ENCODE assay signal across 11 cellular contexts in the genomic region with DNA sequence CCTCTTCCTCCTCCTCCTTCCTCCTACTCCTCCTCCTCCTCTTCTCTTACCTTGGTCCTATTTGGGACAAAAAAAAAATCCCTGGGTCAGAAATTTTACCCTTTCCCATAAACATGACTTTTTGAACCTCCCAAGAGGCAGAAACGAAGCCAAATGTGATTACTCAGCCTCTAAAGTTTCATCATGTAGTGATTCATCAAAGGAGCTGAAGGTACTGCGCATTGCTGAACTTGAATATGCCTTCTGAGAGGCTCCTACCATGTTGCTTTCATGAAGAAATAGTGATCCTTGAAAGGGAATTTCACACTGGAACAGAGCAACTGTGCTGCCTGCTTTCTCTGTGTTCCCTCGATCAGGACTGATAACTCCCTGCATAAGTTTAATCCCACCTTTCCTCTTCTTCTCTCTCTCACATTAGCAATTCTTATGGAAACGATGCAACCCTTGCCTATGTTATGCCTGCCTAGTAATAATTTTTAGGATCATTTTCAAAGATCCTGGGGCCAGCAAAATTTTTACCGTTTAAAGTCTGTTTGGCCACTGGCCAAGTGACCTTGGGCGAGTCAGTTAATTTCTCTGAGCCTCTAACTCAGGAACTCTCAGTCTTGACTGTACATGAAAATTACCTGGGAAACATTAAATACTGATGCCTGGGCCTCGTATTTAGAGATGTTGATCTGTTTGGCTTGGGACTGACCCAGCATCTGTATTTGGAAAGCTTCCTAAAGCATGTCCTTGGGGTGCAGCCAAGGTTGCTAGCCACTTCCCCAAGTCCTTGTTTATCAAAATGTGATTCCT.
DNase-seq lines count a peak whose midpoint lies in the region; ATAC-seq lines count a peak whose summit lies in the region.
"Had no signal": no experiment of that assay in that cellular context is flagged by ENCODE, and none has a peak within 500 bp of the region (broad histone marks: within the 10 kb centered on the region; RNA-seq: fewer than 3 reads in every experiment).

No MANE protein-coding gene starts in this region.

- H3K36me3 Mint-ChIP-seq in activated CD4-positive, alpha-beta T cell treated with anti-CD3 and anti-CD28 coated beads, Interleukin-2, amount 10 ng/mL, durations not matched to agents 7 days and 5 days (ENCODE audit: low read depth) = peaks cover 18% of the 10 kb centered on the region
- peaks cover 9 to 12% of the 10 kb centered on the region in 2 donors for H3K36me3 Mint-ChIP-seq in activated naive CD4-positive, alpha-beta T cell treated with anti-CD3 and anti-CD28 coated beads, Interleukin-2, amount 50 U/mL, for 72 hours

- no peaks in the 10 kb centered on the region for H3K9me3 ChIP-seq in subcutaneous abdominal adipose tissue (ENCODE audit: control insufficient read depth in 5 of 5, low read length in 5 of 5)

- H3K4me1 ChIP-seq in subcutaneous abdominal adipose tissue (ENCODE audit: control insufficient read depth in 5 of 5, insufficient read depth in 5 of 5, low read length in 5 of 5) = peaks cover 6 to 21% (median 14%) of the 10 kb centered on the region in 5 donors

- POLR2A ChIA-PET in activated CD4-positive, alpha-beta T cell treated with anti-CD3 and anti-CD28 coated beads, Interleukin-2, amount 10 ng/mL, durations not matched to agents 7 days and 5 days (lab: Charles Lee) = no interaction called here

- peak overlapping the region; percentile 21 for H3K27ac ChIP-seq in subcutaneous abdominal adipose tissue (ENCODE audit: low read depth, low read length)

- peaks cover 59% of the 10 kb centered on the region for H3K4me1 Mint-ChIP-seq in activated CD4-positive, alpha-beta T cell treated with anti-CD3 and anti-CD28 coated beads, Interleukin-2, amount 10 ng/mL, durations not matched to agents 7 days and 5 days

- H3K9me3 Mint-ChIP-seq in activated CD4-positive, alpha-beta T cell treated with anti-CD3 and anti-CD28 coated beads, Interleukin-2, amount 10 ng/mL, durations not matched to agents 7 days and 5 days = peaks cover 16% of the 10 kb centered on the region
- peaks cover 0 to 4% of the 10 kb centered on the region in 2 donors for H3K9me3 Mint-ChIP-seq in activated naive CD4-positive, alpha-beta T cell treated with anti-CD3 and anti-CD28 coated beads, Interleukin-2, amount 50 U/mL, for 72 hours

- H3K27me3 ChIP-seq in subcutaneous abdominal adipose tissue (ENCODE audit: control insufficient read depth in 5 of 5, insufficient read depth in 4 of 5, low read length in 5 of 5) = no peaks in the 10 kb centered on the region

- no peak overlapping the region for H3K9ac ChIP-seq in subcutaneous abdominal adipose tissue (ENCODE audit: low read length in 5 of 5)

- H3K27ac Mint-ChIP-seq in activated CD4-positive, alpha-beta T cell treated with anti-CD3 and anti-CD28 coated beads, Interleukin-2, amount 10 ng/mL, durations not matched to agents 7 days and 5 days = peak overlapping the region; percentile 50
- no peak overlapping the region for H3K27ac Mint-ChIP-seq in activated naive CD4-positive, alpha-beta T cell treated with anti-CD3 and anti-CD28 coated beads, Interleukin-2, amount 50 U/mL, for 72 hours
- H3K27ac Mint-ChIP-seq: CD8-positive, alpha-beta T cell had no signal

- intact Hi-C loops in left ventricle myocardium superior (cut with micrococcal nuclease) = no loop called here

- no peak overlapping the region for H3K4me3 Mint-ChIP-seq in activated CD4-positive, alpha-beta T cell treated with anti-CD3 and anti-CD28 coated beads, Interleukin-2, amount 10 ng/mL, durations not matched to agents 7 days and 5 days

- ATAC-seq in activated naive CD4-positive, alpha-beta T cell treated with anti-CD3 and anti-CD28 coated beads, Interleukin-2, amount 50 U/mL, for 72 hours = peak; percentile 67 to 83
- ATAC-seq in left ventricle myocardium superior = peak; percentile 89

- DNase-seq in activated CD4-positive, alpha-beta T cell treated with anti-CD3 and anti-CD28 coated beads, Interleukin-2, amount 10 ng/mL, durations not matched to agents 7 days and 5 days = no peak
- DNase-seq in activated CD4-positive, alpha-beta T cell treated with anti-CD3 and anti-CD28 coated beads for 1 hour = no peak
- DNase-seq in activated naive CD4-positive, alpha-beta T cell treated with anti-CD3 and anti-CD28 coated beads, Interleukin-2, amount 50 U/mL, for 72 hours (ENCODE audit: low spot score in 2 of 2) = no peak
- DNase-seq in left ventricle myocardium superior = no peak
- no peak for DNase-seq in DMS53 (lab: John Stamatoyannopoulos, UW)
- DNase-seq in NCI-H1694 (lab: John Stamatoyannopoulos, UW) = no peak
- DNase-seq in occipital lobe (lab: John Stamatoyannopoulos, UW) = no peak
- DNase-seq: CD8-positive, alpha-beta T cell; kidney; NCI-H1436 treated with DMSO at 0.1 percent for 48 hours had no signal

- CTCF ChIA-PET in activated CD4-positive, alpha-beta T cell treated with anti-CD3 and anti-CD28 coated beads, Interleukin-2, amount 10 ng/mL, durations not matched to agents 7 days and 5 days (lab: Charles Lee) = interaction anchor here (1.5 to 1.6 kb wide), 2 partner anchors 11 to 15 kb away, joined by 3 to 4 read pairs; no protein-coding TSS in a partner anchor

- H3K27me3 Mint-ChIP-seq in activated CD4-positive, alpha-beta T cell treated with anti-CD3 and anti-CD28 coated beads, Interleukin-2, amount 10 ng/mL, durations not matched to agents 7 days and 5 days = peaks cover 29% of the 10 kb centered on the region

- H3K4me3 ChIP-seq in subcutaneous abdominal adipose tissue (ENCODE audit: low read depth in 1 of 5, low read length in 5 of 5) = peak overlapping the region in 1 of 5 donors; percentile 15

- H3K36me3 ChIP-seq in subcutaneous abdominal adipose tissue (ENCODE audit: control insufficient read depth in 5 of 5, insufficient read depth in 5 of 5, low read length in 5 of 5) = no peaks in the 10 kb centered on the region
